Comparison of ENCODE assay signal across 27 cellular contexts in the genomic region with DNA sequence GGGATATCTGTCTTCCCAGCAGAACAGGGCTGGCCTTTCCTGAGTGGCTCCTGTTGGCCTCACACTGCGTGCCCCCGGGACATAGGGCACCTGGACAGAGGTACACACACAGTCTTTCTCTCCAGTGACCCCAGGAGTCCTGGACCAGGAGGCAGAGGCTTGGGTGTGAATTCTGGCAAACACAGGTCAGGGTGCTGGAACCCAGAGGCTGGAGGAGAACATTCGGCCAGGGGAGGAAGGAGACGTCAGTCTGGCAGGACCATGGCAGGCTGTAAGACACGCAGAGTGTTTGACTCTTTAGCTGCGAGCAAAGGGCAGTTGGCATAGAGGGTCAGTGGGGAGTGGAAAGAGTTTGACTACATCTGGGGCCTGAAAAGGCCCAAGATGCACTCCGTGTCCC. TPM values are rescaled to one million over a fixed set of nuclear protein-coding genes. Genes with fewer than 3 reads are reported as not detected.
"Had no signal": no experiment of that assay in that cellular context is flagged by ENCODE, and none has a peak within 500 bp of the region (broad histone marks: within the 10 kb centered on the region; RNA-seq: fewer than 3 reads in every experiment).

No MANE protein-coding gene starts in this region.

- H3K4me3 ChIP-seq: Peyer's patch, SJCRH30 had no signal

- H3K4me1 ChIP-seq: SJCRH30 had no signal

- H3K27me3 Mint-ChIP-seq: central memory CD8-positive, alpha-beta T cell had no signal

- DNase-seq: activated CD4-positive, alpha-beta T cell treated with anti-CD3 and anti-CD28 coated beads for 48 hours; activated CD4-positive, alpha-beta T cell treated with anti-CD3 and anti-CD28 coated beads, Interleukin-2, amount 50 U/mL, for 4 hours; activated CD8-positive, alpha-beta memory T cell treated with anti-CD3 and anti-CD28 coated beads, Interleukin-2, amount 50 U/mL, for 48 hours; activated CD8-positive, alpha-beta T cell treated with anti-CD3 and anti-CD28 coated beads, Interleukin-2, amount 10 ng/mL, durations not matched to agents 7 days and 5 days; activated naive CD4-positive, alpha-beta T cell; activated T-cell treated with anti-CD3 and anti-CD28 coated beads, Interleukin-2, amount 50 U/mL, for 1 hour; aorta; KG1; NCI-H1092 treated with DMSO at 0.1 percent for 48 hours; NCI-H1417 treated with DMSO at 0.1 percent for 48 hours; NCI-H1694; NCI-H2029 treated with DMSO at 0.1 percent for 48 hours; NCI-H345; NCI-H510A treated with DMSO at 0.1 percent for 48 hours; NCI-H69; NK-92 treated with Interleukin-12 subunit alpha and Interleukin-12 subunit beta, amount 100 ng/mL, for 24 hours; Peyer's patch; Right ventricle myocardium superior; SJCRH30; SK-N-SH had no signal

- H3K4me3 Mint-ChIP-seq: activated CD8-positive, alpha-beta T cell treated with anti-CD3 and anti-CD28 coated beads, Interleukin-2, amount 10 ng/mL, durations not matched to agents 7 days and 5 days; activated naive CD4-positive, alpha-beta T cell treated with anti-CD3 and anti-CD28 coated beads, Interleukin-2, amount 50 U/mL, for 24 hours; central memory CD8-positive, alpha-beta T cell; T-helper 2 cell treated with Interferon-gamma antibody and Interleukin-4, amounts not matched to agents 5 μg/mL and 100 μg/mL, for 36 hours had no signal

- ATAC-seq: activated CD4-positive, CD25-positive, alpha-beta regulatory T cell treated with anti-CD3 and anti-CD28 coated beads, Interleukin-2, amount 50 U/mL, for 24 hours; activated CD8-positive, alpha-beta T cell treated with anti-CD3 and anti-CD28 coated beads, Interleukin-2, amount 10 ng/mL, durations not matched to agents 7 days and 5 days had no signal

- H3K9me3 Mint-ChIP-seq: activated naive CD4-positive, alpha-beta T cell treated with anti-CD3 and anti-CD28 coated beads, Interleukin-2, amount 50 U/mL, for 24 hours; central memory CD8-positive, alpha-beta T cell; T-helper 2 cell treated with Interferon-gamma antibody and Interleukin-4, amounts not matched to agents 5 μg/mL and 100 μg/mL, for 36 hours had no signal

- H3K27ac Mint-ChIP-seq: activated CD8-positive, alpha-beta T cell treated with anti-CD3 and anti-CD28 coated beads, Interleukin-2, amount 10 ng/mL, durations not matched to agents 7 days and 5 days; activated naive CD4-positive, alpha-beta T cell treated with anti-CD3 and anti-CD28 coated beads, Interleukin-2, amount 50 U/mL, for 24 hours; T-helper 2 cell treated with Interferon-gamma antibody and Interleukin-4, amounts not matched to agents 5 μg/mL and 100 μg/mL, for 36 hours had no signal

- H3K27me3 ChIP-seq: Peyer's patch, SJCRH30 had no signal

- H3K9me3 ChIP-seq: Peyer's patch, SJCRH30, SK-N-SH had no signal

- H3K27ac ChIP-seq: Peyer's patch, RWPE1, SJCRH30 had no signal

- H3K4me2 ChIP-seq: SK-N-SH had no signal

- H3K4me1 Mint-ChIP-seq: activated naive CD4-positive, alpha-beta T cell treated with anti-CD3 and anti-CD28 coated beads, Interleukin-2, amount 50 U/mL, for 24 hours; central memory CD8-positive, alpha-beta T cell had no signal

- H3K36me3 ChIP-seq: Peyer's patch, SJCRH30 had no signal

- H3K9ac ChIP-seq: SK-N-SH had no signal

- H3K36me3 Mint-ChIP-seq: activated naive CD4-positive, alpha-beta T cell treated with anti-CD3 and anti-CD28 coated beads, Interleukin-2, amount 50 U/mL, for 24 hours had no signal

RNA-seq across cellular contexts. Expression of gene TVP23A, which starts 4.1 kb away (rescaled TPM):
- total RNA-seq: activated CD8-positive, alpha-beta T cell treated with anti-CD3 and anti-CD28 coated beads, Interleukin-2, amount 10 ng/mL, durations not matched to agents 7 days and 5 days; bronchial epithelial cell; MCF 10A; SJCRH30 had no signal

RNA-seq across cellular contexts. Expression of gene CIITA, which starts 54.3 kb away (rescaled TPM):
- total RNA-seq: bronchial epithelial cell, MCF 10A had no signal
